Comparison of ENCODE assay signal across 26 cellular contexts in genomic region chr20:36440370-36441026, GRCh38.
"Had no signal": no experiment of that assay in that cellular context is flagged by ENCODE, and none has a peak within 500 bp of the region (broad histone marks: within the 10 kb centered on the region; RNA-seq: fewer than 3 reads in every experiment).

No MANE protein-coding gene starts in this region.

- H3K36me3 ChIP-seq: esophagus squamous epithelium, heart right ventricle, left ventricle myocardium inferior, lower lobe of right lung, ovary, spleen, tibial artery had no signal

- ATAC-seq: effector memory CD8-positive, alpha-beta T cell; left colon; lower lobe of right lung; mucosa of descending colon; natural killer cell treated with Interleukin-12 subunit alpha and Interleukin-12 subunit beta and Interleukin-15 and Interleukin-18, amount 100 ng/mL, for 72 hours; stimulated activated memory B cell treated with anti-CD40 and anti-IgM and Interleukin-4, amounts not matched to agents 10 μg/mL and 1 μg/mL and 100 μg/mL, for 72 hours; stimulated activated naive CD8-positive, alpha-beta T cell treated with anti-CD3 and anti-CD28 coated beads, Interleukin-15, Interleukin-2, amounts not matched to agents 100 U/mL and 50 U/mL, for 24 hours had no signal

- DNase-seq: cortex of kidney; effector memory CD8-positive, alpha-beta T cell; erythroblast; esophagus squamous epithelium; foreskin melanocyte; glutamatergic neuron; heart right ventricle; hippocampal formation; left colon; left ventricle myocardium inferior; lower lobe of right lung; mucosa of descending colon; naive B cell; ovary; psoas muscle; spleen; stimulated activated CD4-positive, alpha-beta T cell treated with anti-CD3 and anti-CD28 coated beads, Interleukin-4, amount 100 ng/mL, for 4 hours; stimulated activated naive CD8-positive, alpha-beta T cell treated with anti-CD3 and anti-CD28 coated beads, Interleukin-15, Interleukin-2, amounts not matched to agents 100 U/mL and 50 U/mL, for 24 hours; substantia nigra; testis; tibial artery had no signal

- H3K27ac ChIP-seq: esophagus squamous epithelium, heart right ventricle, left ventricle myocardium inferior, lower lobe of right lung, ovary, psoas muscle, skin epidermis, spleen, testis, tibial artery had no signal

- H3K27me3 ChIP-seq: ovary, testis had no signal

- FAIRE-seq: endometrium, islet of Langerhans had no signal

- H3K4me1 ChIP-seq: psoas muscle, testis had no signal

- H3K9me3 ChIP-seq: esophagus squamous epithelium, heart right ventricle, left ventricle myocardium inferior, lower lobe of right lung, mucosa of descending colon, ovary, psoas muscle, spleen, testis, tibial artery had no signal

- H3K4me3 ChIP-seq: esophagus squamous epithelium, heart right ventricle, left ventricle myocardium inferior, lower lobe of right lung, mucosa of descending colon, ovary, psoas muscle, skin epidermis, spleen, testis, tibial artery had no signal
